In genomic region chr22:37255558-37256006, GRCh38 we compare ENCODE assay signal across 24 cellular contexts. TPM values are rescaled to one million over a fixed set of nuclear protein-coding genes. Genes with fewer than 3 reads are reported as not detected.
DNase-seq lines count a peak whose midpoint lies in the region; ATAC-seq and TF ChIP-seq lines count a peak whose summit lies in the region.
"Had no signal": no experiment of that assay in that cellular context is flagged by ENCODE, and none has a peak within 500 bp of the region (broad histone marks: within the 10 kb centered on the region; RNA-seq: fewer than 3 reads in every experiment).

No MANE protein-coding gene starts in this region.

- CTCF ChIA-PET in activated CD8-positive, alpha-beta memory T cell treated with anti-CD3 and anti-CD28 coated beads, Interleukin-2, amount 10 ng/mL, durations not matched to agents 7 days and 5 days (lab: Charles Lee), result interaction anchor here (1.0 to 1.7 kb wide), 3 partner anchors 10 to 56 kb away, joined by 4 to 7 read pairs (median 5); no protein-coding TSS in a partner anchor
- CTCF ChIA-PET in HEK293T (lab: Yijun Ruan, JAX), result no interaction called here

- no peak for DNase-seq in activated CD8-positive, alpha-beta memory T cell treated with anti-CD3 and anti-CD28 coated beads, Interleukin-2, amount 10 ng/mL, durations not matched to agents 7 days and 5 days
- DNase-seq in activated CD8-positive, alpha-beta memory T cell treated with anti-CD3 and anti-CD28 coated beads, Interleukin-2, amount 50 U/mL, for 48 hours, result no peak
- DNase-seq in HEK293T (ENCODE audit: extremely low spot score) (no peak), endodermal cell (no peak)
- no peak for DNase-seq in activated T-helper 2 cell treated with anti-CD3 and anti-CD28 coated beads, Interferon-gamma antibody, Interleukin-2, Interleukin-4, amounts not matched to agents 10 μg/mL and 5 μg/mL and 100 μg/mL, durations not matched to agents 14 hours and 24 hours and 36 hours (ENCODE audit: low spot score)
- DNase-seq in natural killer cell treated with Interleukin-12 subunit alpha and Interleukin-12 subunit beta and Interleukin-15 and Interleukin-18, amount 100 ng/mL, for 72 hours (ENCODE audit: low spot score), result no peak
- DNase-seq: GM23248; NCI-H1436; NCI-H524 treated with DMSO at 0.1 percent for 48 hours; nucleus accumbens; stimulated activated CD4-positive, alpha-beta T cell treated with anti-CD3 and anti-CD28 coated beads, Interleukin-2, amount 100 ng/mL, for 48 hours; trophoblast cell had no signal

- no peak overlapping the region for H3K4me3 Mint-ChIP-seq in activated CD8-positive, alpha-beta memory T cell treated with anti-CD3 and anti-CD28 coated beads, Interleukin-2, amount 10 ng/mL, durations not matched to agents 7 days and 5 days
- no peak overlapping the region for H3K4me3 Mint-ChIP-seq in activated T-helper 2 cell treated with anti-CD3 and anti-CD28 coated beads, Interferon-gamma antibody, Interleukin-2, Interleukin-4, amounts not matched to agents 10 μg/mL and 5 μg/mL and 100 μg/mL, durations not matched to agents 14 hours and 24 hours and 36 hours (ENCODE audit: low read depth)
- H3K4me3 Mint-ChIP-seq in natural killer cell treated with Interleukin-12 subunit alpha and Interleukin-12 subunit beta and Interleukin-15 and Interleukin-18, amount 100 ng/mL, for 72 hours, result no peak overlapping the region
- no peak overlapping the region for H3K4me3 Mint-ChIP-seq in endodermal cell
- H3K4me3 Mint-ChIP-seq: activated T-helper 1 cell treated with anti-CD3 and anti-CD28 coated beads, Interleukin-12 subunit alpha, Interleukin-12 subunit beta, Interleukin-2, Interleukin-4 antibody, amounts not matched to agents 30 ng/mL and 10 ng/mL and 1 ng/mL, durations not matched to agents 14 hours and 24 hours and 36 hours; brain had no signal

- intact Hi-C loops in activated T-helper 2 cell treated with anti-CD3 and anti-CD28 coated beads, Interferon-gamma antibody, Interleukin-2, Interleukin-4, amounts not matched to agents 10 μg/mL and 5 μg/mL and 100 μg/mL, durations not matched to agents 14 hours and 24 hours and 36 hours (cut with micrococcal nuclease), result no loop called here

- H3K27me3 ChIP-seq in endodermal cell (ENCODE audit: control insufficient read depth, insufficient read depth, low read length, poor library complexity, severe bottlenecking), result peaks cover 10% of the 10 kb centered on the region
- H3K27me3 ChIP-seq: BLaER1 had no signal

- POLR2A ChIA-PET in HEK293T (lab: Yijun Ruan, JAX), result no interaction called here

- H3K9me3 Mint-ChIP-seq in activated CD8-positive, alpha-beta memory T cell treated with anti-CD3 and anti-CD28 coated beads, Interleukin-2, amount 10 ng/mL, durations not matched to agents 7 days and 5 days (ENCODE audit: low read depth), result no peaks in the 10 kb centered on the region
- no peaks in the 10 kb centered on the region for H3K9me3 Mint-ChIP-seq in activated T-helper 2 cell treated with anti-CD3 and anti-CD28 coated beads, Interferon-gamma antibody, Interleukin-2, Interleukin-4, amounts not matched to agents 10 μg/mL and 5 μg/mL and 100 μg/mL, durations not matched to agents 14 hours and 24 hours and 36 hours
- no peaks in the 10 kb centered on the region for H3K9me3 Mint-ChIP-seq in natural killer cell treated with Interleukin-12 subunit alpha and Interleukin-12 subunit beta and Interleukin-15 and Interleukin-18, amount 100 ng/mL, for 72 hours
- H3K9me3 Mint-ChIP-seq in endodermal cell, result no peaks in the 10 kb centered on the region
- H3K9me3 Mint-ChIP-seq: activated T-helper 1 cell treated with anti-CD3 and anti-CD28 coated beads, Interleukin-12 subunit alpha, Interleukin-12 subunit beta, Interleukin-2, Interleukin-4 antibody, amounts not matched to agents 30 ng/mL and 10 ng/mL and 1 ng/mL, durations not matched to agents 14 hours and 24 hours and 36 hours; brain had no signal

- H3K9ac ChIP-seq in endodermal cell (ENCODE audit: extremely low read depth, low read length, poor library complexity, severe bottlenecking), result no peak overlapping the region
- H3K9ac ChIP-seq: BLaER1, GM23248 had no signal

- no peaks in the 10 kb centered on the region for H3K36me3 Mint-ChIP-seq in activated CD8-positive, alpha-beta memory T cell treated with anti-CD3 and anti-CD28 coated beads, Interleukin-2, amount 10 ng/mL, durations not matched to agents 7 days and 5 days
- H3K36me3 Mint-ChIP-seq in activated T-helper 2 cell treated with anti-CD3 and anti-CD28 coated beads, Interferon-gamma antibody, Interleukin-2, Interleukin-4, amounts not matched to agents 10 μg/mL and 5 μg/mL and 100 μg/mL, durations not matched to agents 14 hours and 24 hours and 36 hours (ENCODE audit: low read depth), result no peaks in the 10 kb centered on the region
- H3K36me3 Mint-ChIP-seq in natural killer cell treated with Interleukin-12 subunit alpha and Interleukin-12 subunit beta and Interleukin-15 and Interleukin-18, amount 100 ng/mL, for 72 hours, result no peaks in the 10 kb centered on the region
- no peaks in the 10 kb centered on the region for H3K36me3 Mint-ChIP-seq in endodermal cell (ENCODE audit: low read depth)
- H3K36me3 Mint-ChIP-seq: brain had no signal

- H3K9me3 ChIP-seq in endodermal cell (ENCODE audit: control insufficient read depth, low read length), result no peaks in the 10 kb centered on the region
- H3K9me3 ChIP-seq: BLaER1 had no signal

- ATAC-seq in activated CD8-positive, alpha-beta memory T cell treated with anti-CD3 and anti-CD28 coated beads, Interleukin-2, amount 10 ng/mL, durations not matched to agents 7 days and 5 days, result no peak
- ATAC-seq in natural killer cell treated with Interleukin-12 subunit alpha and Interleukin-12 subunit beta and Interleukin-15 and Interleukin-18, amount 100 ng/mL, for 72 hours, result no peak
- no peak for ATAC-seq in HG02623 (IDR thresholded peaks at IDR 0.05; ENCODE audit: unreplicated experiment)
- ATAC-seq in HG03342 (IDR thresholded peaks at IDR 0.05; ENCODE audit: unreplicated experiment), result no peak

- H3K4me3 ChIP-seq in endodermal cell (ENCODE audit: low read length), result no peak overlapping the region
- H3K4me3 ChIP-seq: BLaER1, GM23248, lung, SK-N-MC had no signal

- no peak overlapping the region for H3K27ac ChIP-seq in endodermal cell (ENCODE audit: low read depth, low read length)
- H3K27ac ChIP-seq: BLaER1, GM23248, SK-N-MC had no signal

- H3K4me1 ChIP-seq in endodermal cell (ENCODE audit: control insufficient read depth, insufficient read depth, low read length), result peaks cover 13% of the 10 kb centered on the region

- no peaks in the 10 kb centered on the region for H3K27me3 Mint-ChIP-seq in activated CD8-positive, alpha-beta memory T cell treated with anti-CD3 and anti-CD28 coated beads, Interleukin-2, amount 10 ng/mL, durations not matched to agents 7 days and 5 days
- H3K27me3 Mint-ChIP-seq in activated T-helper 2 cell treated with anti-CD3 and anti-CD28 coated beads, Interferon-gamma antibody, Interleukin-2, Interleukin-4, amounts not matched to agents 10 μg/mL and 5 μg/mL and 100 μg/mL, durations not matched to agents 14 hours and 24 hours and 36 hours (ENCODE audit: low read depth), result peaks cover 10% of the 10 kb centered on the region
- H3K27me3 Mint-ChIP-seq in natural killer cell treated with Interleukin-12 subunit alpha and Interleukin-12 subunit beta and Interleukin-15 and Interleukin-18, amount 100 ng/mL, for 72 hours, result peaks cover 0 to 6% of the 10 kb centered on the region in 2 donors
- H3K27me3 Mint-ChIP-seq in endodermal cell (ENCODE audit: insufficient read depth), result peaks cover 15% of the 10 kb centered on the region

- no peak for TF ChIP-seq CTCF in endodermal cell (conservative IDR thresholded peaks at IDR 0.05)

- peak overlapping the region; percentile 44 for H3K27ac Mint-ChIP-seq in activated CD8-positive, alpha-beta memory T cell treated with anti-CD3 and anti-CD28 coated beads, Interleukin-2, amount 10 ng/mL, durations not matched to agents 7 days and 5 days
- peak overlapping the region; percentile 10 for H3K27ac Mint-ChIP-seq in activated T-helper 2 cell treated with anti-CD3 and anti-CD28 coated beads, Interferon-gamma antibody, Interleukin-2, Interleukin-4, amounts not matched to agents 10 μg/mL and 5 μg/mL and 100 μg/mL, durations not matched to agents 14 hours and 24 hours and 36 hours
- peak overlapping the region; percentile 19 to 83 for H3K27ac Mint-ChIP-seq in natural killer cell treated with Interleukin-12 subunit alpha and Interleukin-12 subunit beta and Interleukin-15 and Interleukin-18, amount 100 ng/mL, for 72 hours
- no peak overlapping the region for H3K27ac Mint-ChIP-seq in endodermal cell
- H3K27ac Mint-ChIP-seq: activated T-helper 1 cell treated with anti-CD3 and anti-CD28 coated beads, Interleukin-12 subunit alpha, Interleukin-12 subunit beta, Interleukin-2, Interleukin-4 antibody, amounts not matched to agents 30 ng/mL and 10 ng/mL and 1 ng/mL, durations not matched to agents 14 hours and 24 hours and 36 hours; brain had no signal

- no peaks in the 10 kb centered on the region for H3K36me3 ChIP-seq in endodermal cell (ENCODE audit: control insufficient read depth, insufficient read depth, low read length)
- H3K36me3 ChIP-seq: BLaER1 had no signal

- H3K4me1 Mint-ChIP-seq in activated CD8-positive, alpha-beta memory T cell treated with anti-CD3 and anti-CD28 coated beads, Interleukin-2, amount 10 ng/mL, durations not matched to agents 7 days and 5 days, result peaks cover 23% of the 10 kb centered on the region
- H3K4me1 Mint-ChIP-seq in activated T-helper 2 cell treated with anti-CD3 and anti-CD28 coated beads, Interferon-gamma antibody, Interleukin-2, Interleukin-4, amounts not matched to agents 10 μg/mL and 5 μg/mL and 100 μg/mL, durations not matched to agents 14 hours and 24 hours and 36 hours (ENCODE audit: low read depth), result peaks cover 27% of the 10 kb centered on the region
- peaks cover 11 to 21% of the 10 kb centered on the region in 2 donors for H3K4me1 Mint-ChIP-seq in natural killer cell treated with Interleukin-12 subunit alpha and Interleukin-12 subunit beta and Interleukin-15 and Interleukin-18, amount 100 ng/mL, for 72 hours (ENCODE audit: low read depth in 2 of 2)
- H3K4me1 Mint-ChIP-seq in endodermal cell, result peaks cover 34% of the 10 kb centered on the region

RNA-seq across cellular contexts. Expression of gene RAC2, which starts 11.5 kb away (rescaled TPM):
- total RNA-seq in activated CD8-positive, alpha-beta memory T cell treated with anti-CD3 and anti-CD28 coated beads, Interleukin-2, amount 10 ng/mL, durations not matched to agents 7 days and 5 days, result 100 to 1,000 TPM; 834 to 907 TPM
- total RNA-seq in activated T-helper 2 cell treated with anti-CD3 and anti-CD28 coated beads, Interferon-gamma antibody, Interleukin-2, Interleukin-4, amounts not matched to agents 10 μg/mL and 5 μg/mL and 100 μg/mL, durations not matched to agents 14 hours and 24 hours and 36 hours, result 499 and 506 TPM in 2 replicates
- 1,000 to 10,000 TPM in 1 of 2 donors, 100 to 1,000 TPM in 1; 666 to 1,078 TPM for total RNA-seq in natural killer cell treated with Interleukin-12 subunit alpha and Interleukin-12 subunit beta and Interleukin-15 and Interleukin-18, amount 100 ng/mL, for 72 hours
- 1 to 10 TPM; 4.5 to 5.6 TPM for total RNA-seq in endodermal cell
- 2.0 TPM for polyA plus RNA-seq in endodermal cell (2013, experiment 1 of 2)
- 1.8 TPM for polyA plus RNA-seq in endodermal cell (2013, experiment 2 of 2)

RNA-seq across cellular contexts. Expression of gene CYTH4, which starts 26.7 kb away (rescaled TPM):
- 100 to 1,000 TPM in 1 of 2 experiments, 10 to 100 TPM in 1; 97.8 to 123 TPM for total RNA-seq in activated CD8-positive, alpha-beta memory T cell treated with anti-CD3 and anti-CD28 coated beads, Interleukin-2, amount 10 ng/mL, durations not matched to agents 7 days and 5 days
- total RNA-seq in activated T-helper 2 cell treated with anti-CD3 and anti-CD28 coated beads, Interferon-gamma antibody, Interleukin-2, Interleukin-4, amounts not matched to agents 10 μg/mL and 5 μg/mL and 100 μg/mL, durations not matched to agents 14 hours and 24 hours and 36 hours, result 45.9 and 49.8 TPM in 2 replicates
- 10 to 100 TPM; 36.0 to 41.1 TPM for total RNA-seq in natural killer cell treated with Interleukin-12 subunit alpha and Interleukin-12 subunit beta and Interleukin-15 and Interleukin-18, amount 100 ng/mL, for 72 hours
- not detected for total RNA-seq in endodermal cell
- not detected for polyA plus RNA-seq in endodermal cell (2013, experiment 1 of 2)
- not detected for polyA plus RNA-seq in endodermal cell (2013, experiment 2 of 2)
- total RNA-seq: GM23248, kidney epithelial cell, MCF 10A had no signal
- polyA plus RNA-seq: fibroblast of lung, GM23248 had no signal

RNA-seq across cellular contexts. Expression of gene SSTR3, which starts 43.3 kb away (rescaled TPM):
- 1 to 10 TPM; 1.3 to 2.2 TPM for total RNA-seq in activated CD8-positive, alpha-beta memory T cell treated with anti-CD3 and anti-CD28 coated beads, Interleukin-2, amount 10 ng/mL, durations not matched to agents 7 days and 5 days
- 0.64 and 0.75 TPM in 2 replicates for total RNA-seq in activated T-helper 2 cell treated with anti-CD3 and anti-CD28 coated beads, Interferon-gamma antibody, Interleukin-2, Interleukin-4, amounts not matched to agents 10 μg/mL and 5 μg/mL and 100 μg/mL, durations not matched to agents 14 hours and 24 hours and 36 hours
- total RNA-seq in natural killer cell treated with Interleukin-12 subunit alpha and Interleukin-12 subunit beta and Interleukin-15 and Interleukin-18, amount 100 ng/mL, for 72 hours, result under 1 TPM; 0.11 to 0.29 TPM
- total RNA-seq in endodermal cell, result under 1 TPM; 0.11 to 0.20 TPM
- 0.14 TPM for polyA plus RNA-seq in endodermal cell (2013, experiment 1 of 2)
- polyA plus RNA-seq in endodermal cell (2013, experiment 2 of 2), result 0.12 TPM
- total RNA-seq: fibroblast of lung, glomerular endothelial cell, GM23248, kidney epithelial cell, MCF 10A, RPMI7951 had no signal
- polyA plus RNA-seq: fibroblast of lung, GM23248 had no signal

Comparison
In these comparisons a context has a peak if more than half of its experiments do, and no peak if none do; other contexts are left out.
1. RNA of gene RAC2, which starts 11.5 kb away (total RNA-seq): 666 to 1,078 TPM in natural killer cell treated with Interleukin-12 subunit alpha and Interleukin-12 subunit beta and Interleukin-15 and Interleukin-18, amount 100 ng/mL, for 72 hours, 834 to 907 TPM in activated CD8-positive, alpha-beta memory T cell treated with anti-CD3 and anti-CD28 coated beads, Interleukin-2, amount 10 ng/mL, durations not matched to agents 7 days and 5 days and 499 to 506 TPM in activated T-helper 2 cell treated with anti-CD3 and anti-CD28 coated beads, Interferon-gamma antibody, Interleukin-2, Interleukin-4, amounts not matched to agents 10 μg/mL and 5 μg/mL and 100 μg/mL, durations not matched to agents 14 hours and 24 hours and 36 hours; 4.5 to 5.6 TPM in endodermal cell; every median in the first group is over 10 times any median in the second.
2. RNA of gene CYTH4, which starts 26.7 kb away (total RNA-seq): 97.8 to 123 TPM in activated CD8-positive, alpha-beta memory T cell treated with anti-CD3 and anti-CD28 coated beads, Interleukin-2, amount 10 ng/mL, durations not matched to agents 7 days and 5 days, 45.9 to 49.8 TPM in activated T-helper 2 cell treated with anti-CD3 and anti-CD28 coated beads, Interferon-gamma antibody, Interleukin-2, Interleukin-4, amounts not matched to agents 10 μg/mL and 5 μg/mL and 100 μg/mL, durations not matched to agents 14 hours and 24 hours and 36 hours and 36.0 to 41.1 TPM in natural killer cell treated with Interleukin-12 subunit alpha and Interleukin-12 subunit beta and Interleukin-15 and Interleukin-18, amount 100 ng/mL, for 72 hours; not detected in endodermal cell; every median in the first group is over 10 times any median in the second.